In genomic region chr5:141849371-141850182, GRCh38 we compare ENCODE assay signal across 8 cellular contexts. TPM values are rescaled to one million over a fixed set of nuclear protein-coding genes. Genes with fewer than 3 reads are reported as not detected.
DNase-seq lines count a peak whose midpoint lies in the region; ATAC-seq, FAIRE-seq and TF ChIP-seq lines count a peak whose summit lies in the region.

No MANE protein-coding gene starts in this region.

- TF ChIP-seq POLR2A in A549 (IDR thresholded peaks at IDR 0.05; ENCODE audit: low read length) (peak; percentile 37), GM18526 (IDR thresholded peaks at IDR 0.05; ENCODE audit: extremely low read depth, insufficient read length) (peak; percentile 46)

- H3K9ac ChIP-seq in liver (ENCODE audit: low read depth in 1 of 2, low read length in 2 of 2), result peak overlapping the region; percentile 97 to 99

- H3K27me3 ChIP-seq in liver (ENCODE audit: control insufficient read depth in 4 of 4, insufficient read depth in 4 of 4, low read length in 3 of 4), result no peaks in the 10 kb centered on the region

- H3K27ac ChIP-seq in A549 (peak overlapping the region; percentile 95 to 97), liver (ENCODE audit: low read depth in 1 of 2, low read length in 2 of 2) (peak overlapping the region; percentile 100)

- H3K9me3 ChIP-seq in A549 (no peaks in the 10 kb centered on the region), liver (ENCODE audit: control insufficient read depth in 4 of 4, low read length in 3 of 4) (no peaks in the 10 kb centered on the region)

- H3K27me3 Mint-ChIP-seq in dendritic cell treated with granulocyte-macrophage colony-stimulating factor and Interleukin-4, amounts not matched to agents 40 ng/mL and 50 ng/mL, for 4 days, result peaks cover 44% of the 10 kb centered on the region

- H3K36me3 ChIP-seq in liver (ENCODE audit: control insufficient read depth in 4 of 4, insufficient read depth in 3 of 4, low read depth in 1 of 4, low read length in 3 of 4), result peaks cover 0 to 3% (median 2%) of the 10 kb centered on the region in 4 donors

- peak; percentile 76 to 90 for DNase-seq in A549 (ENCODE audit: low read depth in 1 of 2, low spot score in 1 of 2)
- peak; percentile 76 for DNase-seq in NCI-H345 treated with DMSO at 0.1 percent for 48 hours (lab: John Stamatoyannopoulos, UW; ENCODE audit: unreplicated experiment)
- peak; percentile 67 for DNase-seq in activated CD4-positive, alpha-beta T cell treated with anti-CD3 and anti-CD28 coated beads, Interleukin-2, amount 50 U/mL, for 1 hour
- DNase-seq in stimulated activated CD4-positive, alpha-beta T cell treated with anti-CD3 and anti-CD28 coated beads, Interleukin-4, amount 100 ng/mL, for 1 hour, result peak; percentile 72

- peak overlapping the region; percentile 96 for H3K4me3 ChIP-seq in A549
- H3K4me3 ChIP-seq in liver (ENCODE audit: low read depth in 1 of 3, low read length in 3 of 3), result peak overlapping the region; percentile 79 to 85 (median 80)

- no peak for TF ChIP-seq CTCF in A549 (IDR thresholded peaks at IDR 0.05)
- peak; percentile 19 for TF ChIP-seq CTCF in liver (IDR thresholded peaks at IDR 0.05; ENCODE audit: low read depth, low read length, missing input control)

- peak overlapping the region; percentile 72 for H3K4me3 Mint-ChIP-seq in dendritic cell treated with granulocyte-macrophage colony-stimulating factor and Interleukin-4, amounts not matched to agents 40 ng/mL and 50 ng/mL, for 4 days

- no peaks in the 10 kb centered on the region for H3K9me3 Mint-ChIP-seq in dendritic cell treated with granulocyte-macrophage colony-stimulating factor and Interleukin-4, amounts not matched to agents 40 ng/mL and 50 ng/mL, for 4 days

- H3K4me2 ChIP-seq in A549, result peak overlapping the region; percentile 100

- TF ChIP-seq RAD21 in A549 (conservative IDR thresholded peaks at IDR 0.05 in 1 of 2, IDR thresholded peaks at IDR 0.05 in 1 of 2), result no peak
- TF ChIP-seq RAD21 in liver (IDR thresholded peaks at IDR 0.05), result peak in 1 of 2 donors; percentile 40

- POLR2A ChIA-PET in A549 (lab: Yijun Ruan, JAX), result interaction anchor here (0.6 to 1.3 kb wide), 9 partner anchors 10 to 185 kb away, joined by 3 to 8 read pairs (median 4); partner anchors contain the start of genes DELE1, PCDH1 and RNF14

- FAIRE-seq in A549 (lab: Jason Lieb, UNC), result no peak

- H3K27ac Mint-ChIP-seq in dendritic cell treated with granulocyte-macrophage colony-stimulating factor and Interleukin-4, amounts not matched to agents 40 ng/mL and 50 ng/mL, for 4 days, result peak overlapping the region; percentile 73

- TF ChIP-seq EP300 in A549 (IDR thresholded peaks at IDR 0.05), result no peak

- CTCF ChIA-PET in A549 (lab: Yijun Ruan, JAX), result interaction anchor here (1.0 to 2.2 kb wide), 2 partner anchors 30 to 148 kb away, joined by 4 to 9 read pairs; no protein-coding TSS in a partner anchor

- H3K4me1 ChIP-seq in A549 (peaks cover 24% of the 10 kb centered on the region), liver (ENCODE audit: control insufficient read depth in 4 of 4, insufficient read depth in 4 of 4, low read length in 3 of 4) (peaks cover 5 to 22% (median 17%) of the 10 kb centered on the region in 4 donors)

- H3K4me1 Mint-ChIP-seq in dendritic cell treated with granulocyte-macrophage colony-stimulating factor and Interleukin-4, amounts not matched to agents 40 ng/mL and 50 ng/mL, for 4 days (ENCODE audit: low read depth), result peaks cover 24% of the 10 kb centered on the region

- 2% methylated on average over 35 of the region's 76 CpGs for WGBS in A549 (ENCODE audit: missing lambda C conversion rate)
- under 1% methylated on average over 76 of the region's 76 CpGs for WGBS in liver

- intact Hi-C loops in dendritic cell treated with granulocyte-macrophage colony-stimulating factor and Interleukin-4, amounts not matched to agents 40 ng/mL and 50 ng/mL, for 4 days (cut with micrococcal nuclease), result no loop called here

- no peaks in the 10 kb centered on the region for H3K36me3 Mint-ChIP-seq in dendritic cell treated with granulocyte-macrophage colony-stimulating factor and Interleukin-4, amounts not matched to agents 40 ng/mL and 50 ng/mL, for 4 days (ENCODE audit: low read depth)

- peak; percentile 76 to 84 for ATAC-seq in A549
- ATAC-seq in HG03097 (IDR thresholded peaks at IDR 0.05; ENCODE audit: low FRiP score, unreplicated experiment), result peak; percentile 66

TF ChIP-seq in A549, 52 proteins besides CTCF, POLR2A, EP300 and RAD21 (continues in another document):
- no peak for TF ChIP-seq HMGXB4 (CRISPR knock-in tag; IDR thresholded peaks at IDR 0.05; ENCODE audit: borderline replicate concordance)
- TF ChIP-seq RNF2 (IDR thresholded peaks at IDR 0.05; ENCODE audit: borderline replicate concordance, low read depth), result no peak
- TF ChIP-seq MAFK (IDR thresholded peaks at IDR 0.05; ENCODE audit: partially characterized antibody), result no peak
- TF ChIP-seq EHMT2 (IDR thresholded peaks at IDR 0.05; ENCODE audit: low read depth), result no peak
- TF ChIP-seq RARB (CRISPR knock-in tag; IDR thresholded peaks at IDR 0.05), result no peak
- no peak for TF ChIP-seq ZNF302 (CRISPR knock-in tag; IDR thresholded peaks at IDR 0.05)
- TF ChIP-seq PHF8 (IDR thresholded peaks at IDR 0.05; ENCODE audit: borderline replicate concordance, low read depth), result peak; percentile 38; the same call in 1 of the 2 replicates
- TF ChIP-seq MAZ (IDR thresholded peaks at IDR 0.05; ENCODE audit: borderline replicate concordance, low read depth, low read length), result no peak
- TF ChIP-seq HEYL (CRISPR knock-in tag; IDR thresholded peaks at IDR 0.05), result no peak
- no peak for TF ChIP-seq HOXA7 (CRISPR knock-in tag; IDR thresholded peaks at IDR 0.05)
- no peak for TF ChIP-seq ZFP36 (IDR thresholded peaks at IDR 0.05; ENCODE audit: borderline replicate concordance, partially characterized antibody)
- TF ChIP-seq EHF (CRISPR knock-in tag; IDR thresholded peaks at IDR 0.05), result no peak
- TF ChIP-seq HOXB5 (CRISPR knock-in tag; IDR thresholded peaks at IDR 0.05), result no peak

TF ChIP-seq in liver, 16 proteins besides CTCF, POLR2A, EP300 and RAD21 (continues in another document):
- peak in 1 of 2 donors; percentile 28 for TF ChIP-seq GABPA (IDR thresholded peaks at IDR 0.05 in 1 of 2, conservative IDR thresholded peaks at IDR 0.05 in 1 of 2)
- TF ChIP-seq RXRA (IDR thresholded peaks at IDR 0.05), result peak; percentile 53 to 67
- peak; percentile 72 for TF ChIP-seq FOXA2 (IDR thresholded peaks at IDR 0.05)
- no peak for TF ChIP-seq ATF3 (IDR thresholded peaks at IDR 0.05)
- peak; percentile 32 for TF ChIP-seq NR2F2 (IDR thresholded peaks at IDR 0.05)
- TF ChIP-seq HNF4G (IDR thresholded peaks at IDR 0.05), result no peak
- no peak for TF ChIP-seq EGR1 (IDR thresholded peaks at IDR 0.05; ENCODE audit: low read depth in 2 of 2)
- TF ChIP-seq YY1 (IDR thresholded peaks at IDR 0.05), result no peak
- no peak for TF ChIP-seq JUND (IDR thresholded peaks at IDR 0.05)
- peak; percentile 75 for TF ChIP-seq REST (IDR thresholded peaks at IDR 0.05)
- TF ChIP-seq FOXA1 (IDR thresholded peaks at IDR 0.05), result peak; percentile 85
- TF ChIP-seq ZBTB33 (IDR thresholded peaks at IDR 0.05), result no peak

RNA-seq across cellular contexts. Expression of gene PCDH1, which starts 28.6 kb away (rescaled TPM):
- 2.9 and 3.9 TPM in 2 replicates for polyA plus RNA-seq in A549 (2011; rRNA removed)
- 0.52 TPM in 2 replicates for polyA plus RNA-seq in A549 (2012; cell fraction: cytosol; rRNA removed)
- 1.1 and 1.5 TPM in 2 replicates for polyA plus RNA-seq in A549 (2012; cell fraction: nucleus; rRNA removed)
- polyA plus RNA-seq in A549 (2017; fragmentation: RNase III; extraction: RNeasy Plus Mini Kit Qiagen cat#74134 plus additional on column Dnase treatment), result 0.41 to 0.57 TPM (median 0.41 TPM) in 3 replicates
- polyA minus RNA-seq in A549 (2011; rRNA and poly(A)+ RNA removed), result 10.5 and 13.7 TPM in 2 replicates
- 10 to 100 TPM in 1 of 2 donors, 1 to 10 TPM in 1; 9.8 to 52.8 TPM for total RNA-seq in liver
- 10 to 100 TPM in 1 of 2 donors, 1 to 10 TPM in 1; 9.3 to 20.1 TPM for polyA plus RNA-seq in liver

Comparison
In these comparisons a context has a peak if more than half of its experiments do, and no peak if none do; other contexts are left out.
1. Peak in every context shown above with its lines: DNase-seq, ATAC-seq, H3K4me3 ChIP-seq and H3K27ac ChIP-seq.